22 cellular contexts compared by ENCODE assay signal in genomic region chr17:35920229-35920628, GRCh38. TPM values are rescaled to one million over a fixed set of nuclear protein-coding genes. Genes with fewer than 3 reads are reported as not detected.
A peak's percentile ranks its signal among the peaks of the same experiment; 100 is the strongest.
DNase-seq lines count a peak whose midpoint lies in the region; ATAC-seq and TF ChIP-seq lines count a peak whose summit lies in the region.
"Had no signal": no experiment of that assay in that cellular context is flagged by ENCODE, and none has a peak within 500 bp of the region (broad histone marks: within the 10 kb centered on the region; RNA-seq: fewer than 3 reads in every experiment).

No MANE protein-coding gene starts in this region.

- POLR2A ChIA-PET in Caco-2 (lab: Charles Lee), result no interaction called here

- BruUV-seq in Caco-2 (replicated peaks; lab: Mats Ljungman, UMichigan), result no TSS peak

- no peaks in the 10 kb centered on the region for H3K4me1 ChIP-seq in left lung
- no peaks in the 10 kb centered on the region for H3K4me1 ChIP-seq in Caco-2

- H3K9me3 Mint-ChIP-seq in T-helper 2 cell treated with Interferon-gamma antibody and Interleukin-4, amounts not matched to agents 5 μg/mL and 100 μg/mL, for 36 hours, result no peaks in the 10 kb centered on the region
- H3K9me3 Mint-ChIP-seq in activated naive CD4-positive, alpha-beta T cell treated with anti-CD3 and anti-CD28 coated beads, Interleukin-2, amount 10 ng/mL, durations not matched to agents 7 days and 5 days, result no peaks in the 10 kb centered on the region
- no peaks in the 10 kb centered on the region for H3K9me3 Mint-ChIP-seq in activated T-helper 1 cell treated with anti-CD3 and anti-CD28 coated beads, Interleukin-12 subunit alpha, Interleukin-12 subunit beta, Interleukin-2, Interleukin-4 antibody, amounts not matched to agents 30 ng/mL and 10 ng/mL and 1 ng/mL, durations not matched to agents 14 hours and 24 hours and 36 hours
- no peaks in the 10 kb centered on the region for H3K9me3 Mint-ChIP-seq in natural killer cell treated with Interleukin-12 subunit alpha and Interleukin-12 subunit beta and Interleukin-15 and Interleukin-18, amount 100 ng/mL, for 72 hours
- no peaks in the 10 kb centered on the region for H3K9me3 Mint-ChIP-seq in Caco-2 (ENCODE audit: unreplicated experiment)

- CTCF ChIA-PET in activated naive CD4-positive, alpha-beta T cell treated with anti-CD3 and anti-CD28 coated beads, Interleukin-2, amount 10 ng/mL, durations not matched to agents 7 days and 5 days (lab: Charles Lee), result interaction anchor here (0.7 kb wide), 1 partner anchor 71 kb away, joined by 3 read pairs; no protein-coding TSS in a partner anchor
- CTCF ChIA-PET in Caco-2 (lab: Charles Lee), result no interaction called here

- intact Hi-C loops in activated T-helper 1 cell treated with anti-CD3 and anti-CD28 coated beads, Interleukin-12 subunit alpha, Interleukin-12 subunit beta, Interleukin-2, Interleukin-4 antibody, amounts not matched to agents 30 ng/mL and 10 ng/mL and 1 ng/mL, durations not matched to agents 14 hours and 24 hours and 36 hours (cut with micrococcal nuclease), result no loop called here
- intact Hi-C loops in left lung (cut with DNase I) (no loop called here), Caco-2 (cut with micrococcal nuclease; ENCODE audit: unreplicated experiment) (no loop called here)

- ATAC-seq in natural killer cell treated with Interleukin-12 subunit alpha and Interleukin-12 subunit beta and Interleukin-15 and Interleukin-18, amount 100 ng/mL, for 72 hours, result no peak
- no peak for ATAC-seq in left lung
- ATAC-seq: HCT116, PC-3 had no signal

- H3K27me3 Mint-ChIP-seq in T-helper 2 cell treated with Interferon-gamma antibody and Interleukin-4, amounts not matched to agents 5 μg/mL and 100 μg/mL, for 36 hours (ENCODE audit: low read depth), result no peaks in the 10 kb centered on the region
- no peaks in the 10 kb centered on the region for H3K27me3 Mint-ChIP-seq in activated naive CD4-positive, alpha-beta T cell treated with anti-CD3 and anti-CD28 coated beads, Interleukin-2, amount 10 ng/mL, durations not matched to agents 7 days and 5 days
- no peaks in the 10 kb centered on the region for H3K27me3 Mint-ChIP-seq in activated T-helper 1 cell treated with anti-CD3 and anti-CD28 coated beads, Interleukin-12 subunit alpha, Interleukin-12 subunit beta, Interleukin-2, Interleukin-4 antibody, amounts not matched to agents 30 ng/mL and 10 ng/mL and 1 ng/mL, durations not matched to agents 14 hours and 24 hours and 36 hours (ENCODE audit: insufficient read depth)
- no peaks in the 10 kb centered on the region for H3K27me3 Mint-ChIP-seq in natural killer cell treated with Interleukin-12 subunit alpha and Interleukin-12 subunit beta and Interleukin-15 and Interleukin-18, amount 100 ng/mL, for 72 hours
- no peaks in the 10 kb centered on the region for H3K27me3 Mint-ChIP-seq in Caco-2 (ENCODE audit: insufficient read depth, unreplicated experiment)

- H3K27ac Mint-ChIP-seq in T-helper 2 cell treated with Interferon-gamma antibody and Interleukin-4, amounts not matched to agents 5 μg/mL and 100 μg/mL, for 36 hours, result peak overlapping the region; percentile 72
- peak overlapping the region; percentile 39 for H3K27ac Mint-ChIP-seq in activated naive CD4-positive, alpha-beta T cell treated with anti-CD3 and anti-CD28 coated beads, Interleukin-2, amount 10 ng/mL, durations not matched to agents 7 days and 5 days
- H3K27ac Mint-ChIP-seq in activated T-helper 1 cell treated with anti-CD3 and anti-CD28 coated beads, Interleukin-12 subunit alpha, Interleukin-12 subunit beta, Interleukin-2, Interleukin-4 antibody, amounts not matched to agents 30 ng/mL and 10 ng/mL and 1 ng/mL, durations not matched to agents 14 hours and 24 hours and 36 hours, result peak overlapping the region; percentile 41
- peak overlapping the region; percentile 28 to 90 for H3K27ac Mint-ChIP-seq in natural killer cell treated with Interleukin-12 subunit alpha and Interleukin-12 subunit beta and Interleukin-15 and Interleukin-18, amount 100 ng/mL, for 72 hours
- no peak overlapping the region for H3K27ac Mint-ChIP-seq in Caco-2 (ENCODE audit: unreplicated experiment)

- peaks cover 38% of the 10 kb centered on the region for H3K4me1 Mint-ChIP-seq in T-helper 2 cell treated with Interferon-gamma antibody and Interleukin-4, amounts not matched to agents 5 μg/mL and 100 μg/mL, for 36 hours (ENCODE audit: low read depth)
- H3K4me1 Mint-ChIP-seq in activated naive CD4-positive, alpha-beta T cell treated with anti-CD3 and anti-CD28 coated beads, Interleukin-2, amount 10 ng/mL, durations not matched to agents 7 days and 5 days, result peaks cover 36% of the 10 kb centered on the region
- peaks cover 37% of the 10 kb centered on the region for H3K4me1 Mint-ChIP-seq in activated T-helper 1 cell treated with anti-CD3 and anti-CD28 coated beads, Interleukin-12 subunit alpha, Interleukin-12 subunit beta, Interleukin-2, Interleukin-4 antibody, amounts not matched to agents 30 ng/mL and 10 ng/mL and 1 ng/mL, durations not matched to agents 14 hours and 24 hours and 36 hours (ENCODE audit: low read depth)
- peaks cover 34 to 41% of the 10 kb centered on the region in 2 donors for H3K4me1 Mint-ChIP-seq in natural killer cell treated with Interleukin-12 subunit alpha and Interleukin-12 subunit beta and Interleukin-15 and Interleukin-18, amount 100 ng/mL, for 72 hours (ENCODE audit: low read depth in 2 of 2)
- H3K4me1 Mint-ChIP-seq in Caco-2 (ENCODE audit: low read depth, unreplicated experiment), result no peaks in the 10 kb centered on the region

- no peak for DNase-seq in T-helper 2 cell treated with Interferon-gamma antibody and Interleukin-4, amounts not matched to agents 5 μg/mL and 100 μg/mL, for 36 hours (ENCODE audit: low spot score)
- DNase-seq in T-helper 2 cell (no peak), left lung (no peak), Caco-2 (no peak)
- no peak for DNase-seq in activated naive CD4-positive, alpha-beta T cell treated with anti-CD3 and anti-CD28 coated beads, Interleukin-2, amount 10 ng/mL, durations not matched to agents 7 days and 5 days
- DNase-seq in activated naive CD4-positive, alpha-beta T cell treated with Interleukin-2 at 50 U/mL for 16 hours, result no peak
- no peak for DNase-seq in activated T-helper 1 cell treated with anti-CD3 and anti-CD28 coated beads, Interleukin-12 subunit alpha, Interleukin-12 subunit beta, Interleukin-2, Interleukin-4 antibody, amounts not matched to agents 30 ng/mL and 10 ng/mL and 1 ng/mL, durations not matched to agents 14 hours and 24 hours and 36 hours (ENCODE audit: low spot score)
- DNase-seq in natural killer cell treated with Interleukin-12 subunit alpha and Interleukin-12 subunit beta and Interleukin-15 and Interleukin-18, amount 100 ng/mL, for 72 hours (ENCODE audit: low spot score), result no peak
- DNase-seq: 8988T, ACHN, DMS153, DND-41, IMR-90, MM.1S, NCI-H2029, NCI-H446, NCI-H524 treated with DMSO at 0.1 percent for 48 hours, NCI-H774, PC-3 had no signal

- TF ChIP-seq CTCF in left lung (IDR thresholded peaks at IDR 0.05) (no peak), Caco-2 (IDR thresholded peaks at IDR 0.05; ENCODE audit: insufficient read depth in 1 of 2, low read depth in 1 of 2, low read length in 1 of 2, severe bottlenecking in 1 of 2, unreplicated experiment in 1 of 2) (no peak)

- H3K4me3 Mint-ChIP-seq in T-helper 2 cell treated with Interferon-gamma antibody and Interleukin-4, amounts not matched to agents 5 μg/mL and 100 μg/mL, for 36 hours, result peak overlapping the region; percentile 61
- no peak overlapping the region for H3K4me3 Mint-ChIP-seq in activated naive CD4-positive, alpha-beta T cell treated with anti-CD3 and anti-CD28 coated beads, Interleukin-2, amount 10 ng/mL, durations not matched to agents 7 days and 5 days
- H3K4me3 Mint-ChIP-seq in activated T-helper 1 cell treated with anti-CD3 and anti-CD28 coated beads, Interleukin-12 subunit alpha, Interleukin-12 subunit beta, Interleukin-2, Interleukin-4 antibody, amounts not matched to agents 30 ng/mL and 10 ng/mL and 1 ng/mL, durations not matched to agents 14 hours and 24 hours and 36 hours, result no peak overlapping the region
- H3K4me3 Mint-ChIP-seq in natural killer cell treated with Interleukin-12 subunit alpha and Interleukin-12 subunit beta and Interleukin-15 and Interleukin-18, amount 100 ng/mL, for 72 hours, result peak overlapping the region; percentile 55
- no peak overlapping the region for H3K4me3 Mint-ChIP-seq in Caco-2 (ENCODE audit: unreplicated experiment)

- no peaks in the 10 kb centered on the region for H3K36me3 ChIP-seq in left lung
- H3K36me3 ChIP-seq in Caco-2 (ENCODE audit: control insufficient read depth, insufficient read depth, low read length), result no peaks in the 10 kb centered on the region

- H3K9me3 ChIP-seq in left lung, result no peaks in the 10 kb centered on the region
- no peaks in the 10 kb centered on the region for H3K9me3 ChIP-seq in Caco-2

- H3K4me3 ChIP-seq in left lung, result no peak overlapping the region
- no peak overlapping the region for H3K4me3 ChIP-seq in Caco-2 (ENCODE audit: low read depth, low read length)

- peaks cover 59% of the 10 kb centered on the region for H3K36me3 Mint-ChIP-seq in T-helper 2 cell treated with Interferon-gamma antibody and Interleukin-4, amounts not matched to agents 5 μg/mL and 100 μg/mL, for 36 hours (ENCODE audit: low read depth)
- H3K36me3 Mint-ChIP-seq in activated naive CD4-positive, alpha-beta T cell treated with anti-CD3 and anti-CD28 coated beads, Interleukin-2, amount 10 ng/mL, durations not matched to agents 7 days and 5 days, result peaks cover 47% of the 10 kb centered on the region
- H3K36me3 Mint-ChIP-seq in activated T-helper 1 cell treated with anti-CD3 and anti-CD28 coated beads, Interleukin-12 subunit alpha, Interleukin-12 subunit beta, Interleukin-2, Interleukin-4 antibody, amounts not matched to agents 30 ng/mL and 10 ng/mL and 1 ng/mL, durations not matched to agents 14 hours and 24 hours and 36 hours (ENCODE audit: low read depth), result peaks cover 33% of the 10 kb centered on the region
- H3K36me3 Mint-ChIP-seq in natural killer cell treated with Interleukin-12 subunit alpha and Interleukin-12 subunit beta and Interleukin-15 and Interleukin-18, amount 100 ng/mL, for 72 hours, result no peaks in the 10 kb centered on the region
- peaks cover 5% of the 10 kb centered on the region for H3K36me3 Mint-ChIP-seq in Caco-2 (ENCODE audit: insufficient read depth, unreplicated experiment)

- H3K27me3 ChIP-seq in left lung (no peaks in the 10 kb centered on the region), Caco-2 (replicated peaks; ENCODE audit: control insufficient read depth, insufficient read depth, low read length) (no peaks in the 10 kb centered on the region)

- H3K27ac ChIP-seq in left lung, result no peak overlapping the region
- H3K27ac ChIP-seq: KMS-11 had no signal

RNA-seq across cellular contexts. Expression of gene RDM1, which starts 10.3 kb away (rescaled TPM):
- 1.7 and 2.3 TPM in 2 replicates for total RNA-seq in activated T-helper 1 cell treated with anti-CD3 and anti-CD28 coated beads, Interleukin-12 subunit alpha, Interleukin-12 subunit beta, Interleukin-2, Interleukin-4 antibody, amounts not matched to agents 30 ng/mL and 10 ng/mL and 1 ng/mL, durations not matched to agents 14 hours and 24 hours and 36 hours
- 1 to 10 TPM; 1.3 to 3.5 TPM for total RNA-seq in natural killer cell treated with Interleukin-12 subunit alpha and Interleukin-12 subunit beta and Interleukin-15 and Interleukin-18, amount 100 ng/mL, for 72 hours
- total RNA-seq in left lung, result 1 to 10 TPM in 1 of 2 donors, not detected in 1; 1.8 TPM
- total RNA-seq in Caco-2 (2022), result 9.9 and 12.9 TPM in 2 replicates

RNA-seq across cellular contexts. Expression of gene LYZL6, which starts 23.3 kb away (rescaled TPM):
- not detected in 2 replicates for total RNA-seq in activated T-helper 1 cell treated with anti-CD3 and anti-CD28 coated beads, Interleukin-12 subunit alpha, Interleukin-12 subunit beta, Interleukin-2, Interleukin-4 antibody, amounts not matched to agents 30 ng/mL and 10 ng/mL and 1 ng/mL, durations not matched to agents 14 hours and 24 hours and 36 hours
- not detected for total RNA-seq in natural killer cell treated with Interleukin-12 subunit alpha and Interleukin-12 subunit beta and Interleukin-15 and Interleukin-18, amount 100 ng/mL, for 72 hours
- not detected for total RNA-seq in left lung
- total RNA-seq in Caco-2 (2022), result not detected in 2 replicates
- total RNA-seq: H1, IMR-90, PC-3 had no signal

RNA-seq across cellular contexts. Expression of gene CCL5, which starts 40.1 kb away (rescaled TPM):
- 25.4 and 30.2 TPM in 2 replicates for total RNA-seq in activated T-helper 1 cell treated with anti-CD3 and anti-CD28 coated beads, Interleukin-12 subunit alpha, Interleukin-12 subunit beta, Interleukin-2, Interleukin-4 antibody, amounts not matched to agents 30 ng/mL and 10 ng/mL and 1 ng/mL, durations not matched to agents 14 hours and 24 hours and 36 hours
- 100 to 1,000 TPM in 1 of 2 donors, 10 to 100 TPM in 1; 97.5 to 224 TPM for total RNA-seq in natural killer cell treated with Interleukin-12 subunit alpha and Interleukin-12 subunit beta and Interleukin-15 and Interleukin-18, amount 100 ng/mL, for 72 hours
- total RNA-seq in left lung, result 10 to 100 TPM in 1 of 2 donors, 1 to 10 TPM in 1; 5.3 to 12.4 TPM
- total RNA-seq in Caco-2 (2022), result not detected in 2 replicates
- total RNA-seq: H1, IMR-90, PC-3 had no signal

RNA-seq across cellular contexts. Expression of gene HEATR9, which starts 51.5 kb away (rescaled TPM):
- 0.13 TPM in 1 of 2 replicates, not detected in the other for total RNA-seq in activated T-helper 1 cell treated with anti-CD3 and anti-CD28 coated beads, Interleukin-12 subunit alpha, Interleukin-12 subunit beta, Interleukin-2, Interleukin-4 antibody, amounts not matched to agents 30 ng/mL and 10 ng/mL and 1 ng/mL, durations not matched to agents 14 hours and 24 hours and 36 hours
- 1 to 10 TPM in 1 of 2 donors, under 1 TPM in 1; 0.81 to 2.9 TPM for total RNA-seq in natural killer cell treated with Interleukin-12 subunit alpha and Interleukin-12 subunit beta and Interleukin-15 and Interleukin-18, amount 100 ng/mL, for 72 hours
- total RNA-seq in left lung (under 1 TPM in 1 of 2 donors, not detected in 1; 0.37 TPM), Caco-2 (2022) (not detected in 2 replicates)
- total RNA-seq: H1, IMR-90, PC-3 had no signal

Comparison
In these comparisons a context has a peak if more than half of its experiments do, and no peak if none do; other contexts are left out.
1. H3K4me3 Mint-ChIP-seq: peak in T-helper 2 cell treated with Interferon-gamma antibody and Interleukin-4, amounts not matched to agents 5 μg/mL and 100 μg/mL, for 36 hours (single experiment) and natural killer cell treated with Interleukin-12 subunit alpha and Interleukin-12 subunit beta and Interleukin-15 and Interleukin-18, amount 100 ng/mL, for 72 hours (single experiment); none in activated naive CD4-positive, alpha-beta T cell treated with anti-CD3 and anti-CD28 coated beads, Interleukin-2, amount 10 ng/mL, durations not matched to agents 7 days and 5 days (single experiment), activated T-helper 1 cell treated with anti-CD3 and anti-CD28 coated beads, Interleukin-12 subunit alpha, Interleukin-12 subunit beta, Interleukin-2, Interleukin-4 antibody, amounts not matched to agents 30 ng/mL and 10 ng/mL and 1 ng/mL, durations not matched to agents 14 hours and 24 hours and 36 hours (single experiment) and Caco-2 (single experiment).